13 cellular contexts compared by ENCODE assay signal in the genomic region with DNA sequence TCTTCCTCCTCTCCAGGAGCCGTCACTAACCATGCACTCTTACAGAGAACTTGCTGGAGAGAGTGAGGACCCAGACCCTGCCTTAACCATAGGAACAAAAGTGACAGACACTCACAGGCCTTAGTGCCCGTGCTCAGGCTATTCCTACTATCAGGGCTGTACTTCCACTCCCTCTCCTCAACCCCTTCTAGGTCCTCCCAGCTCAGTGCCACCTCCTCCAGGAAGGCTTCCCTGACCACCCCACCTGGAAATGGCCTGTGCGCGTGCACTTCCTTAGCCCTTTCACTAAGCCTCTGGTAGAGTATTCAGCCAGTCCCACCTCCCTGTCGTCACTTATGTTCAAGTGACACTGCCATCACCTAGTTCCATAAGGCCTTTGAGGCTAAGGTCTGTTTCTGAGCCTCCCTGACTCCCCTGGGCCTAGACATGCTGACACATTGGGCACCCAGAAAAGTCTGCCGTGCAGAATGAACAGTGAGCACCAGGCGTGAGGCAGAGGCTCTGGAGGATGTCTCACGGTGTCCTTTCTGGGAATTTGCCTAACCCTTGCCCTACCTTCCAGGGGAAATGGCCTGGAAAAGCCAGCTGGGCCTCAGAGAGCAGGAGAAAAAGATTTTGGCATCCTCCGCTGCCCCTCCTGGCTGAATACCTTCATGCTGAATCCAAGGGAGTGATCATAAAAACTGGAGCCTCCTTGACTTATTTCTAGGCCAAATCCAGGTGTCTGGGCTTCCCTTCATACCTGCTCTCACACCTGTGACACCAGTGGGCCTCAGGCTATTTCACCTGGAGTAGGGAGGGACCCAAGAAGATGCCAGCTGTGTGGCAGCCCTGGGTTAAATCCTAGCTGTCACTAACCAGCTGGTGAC.
DNase-seq lines count a peak whose midpoint lies in the region; ATAC-seq, FAIRE-seq and TF ChIP-seq lines count a peak whose summit lies in the region.
"Had no signal": no experiment of that assay in that cellular context is flagged by ENCODE, and none has a peak within 500 bp of the region (broad histone marks: within the 10 kb centered on the region; RNA-seq: fewer than 3 reads in every experiment).

No MANE protein-coding gene starts in this region.

- intact Hi-C loops in MCF 10A (cut with micrococcal nuclease) = loop anchor here (10.0 kb wide), 1 partner anchor 218 kb away; no protein-coding TSS in a partner anchor
- intact Hi-C loops in breast epithelium (cut with DNase I; ENCODE audit: low total_unique reads) = no loop called here
- intact Hi-C loops in K562 (cut with micrococcal nuclease) = no loop called here
- intact Hi-C loops in psoas muscle (cut with DNase I) = no loop called here

- H3K4me3 Mint-ChIP-seq in MCF 10A (ENCODE audit: unreplicated experiment) = no peak overlapping the region

- H3K79me2 ChIP-seq in K562 (ENCODE audit: control insufficient read depth, insufficient read depth, low read length) (no peaks in the 10 kb centered on the region), keratinocyte (ENCODE audit: control insufficient read depth, insufficient read depth, low read length) (no peaks in the 10 kb centered on the region)

- H3K4me2 ChIP-seq in K562 (ENCODE audit: insufficient read depth, low read length) (no peak overlapping the region), keratinocyte (ENCODE audit: control insufficient read depth, extremely low read depth, insufficient read depth, low read depth, low read length) (peak overlapping the region; percentile 72)

- H3K4me3 ChIP-seq in breast epithelium (no peak overlapping the region), K562 (no peak overlapping the region), keratinocyte (ENCODE audit: control insufficient read depth in 2 of 3, extremely low read depth in 1 of 3, insufficient read depth in 2 of 3, low read depth in 1 of 3, low read length in 3 of 3) (no peak overlapping the region), psoas muscle (no peak overlapping the region)
- H3K4me3 ChIP-seq: GM12878 had no signal

- no peaks in the 10 kb centered on the region for H3K36me3 ChIP-seq in breast epithelium
- H3K36me3 ChIP-seq in K562 (ENCODE audit: control insufficient read depth, insufficient read depth, low read length) = no peaks in the 10 kb centered on the region
- no peaks in the 10 kb centered on the region for H3K36me3 ChIP-seq in keratinocyte (ENCODE audit: control insufficient read depth in 2 of 2, extremely low read depth in 1 of 2, insufficient read depth in 2 of 2, low read length in 2 of 2)
- H3K36me3 ChIP-seq in psoas muscle (ENCODE audit: insufficient read depth in 1 of 2, low read depth in 1 of 2) = no peaks in the 10 kb centered on the region

- TF ChIP-seq CTCF in MCF 10A (IDR thresholded peaks at IDR 0.05; ENCODE audit: unreplicated experiment) (no peak), breast epithelium (IDR thresholded peaks at IDR 0.05) (no peak), K562 (IDR thresholded peaks at IDR 0.05 in 2 of 3, conservative IDR thresholded peaks at IDR 0.05 in 1 of 3; ENCODE audit: insufficient read depth in 2 of 3, low read depth in 1 of 3, low read length in 3 of 3) (no peak), keratinocyte (optimal IDR thresholded peaks at IDR 0.05 in 1 of 3, IDR thresholded peaks at IDR 0.05 in 1 of 3, conservative IDR thresholded peaks at IDR 0.05 in 1 of 3; ENCODE audit: extremely low read depth in 1 of 3, insufficient read depth in 2 of 3, low read length in 3 of 3) (no peak), psoas muscle (IDR thresholded peaks at IDR 0.05) (no peak)

- no peak for FAIRE-seq in K562 (lab: Jason Lieb, UNC)
- FAIRE-seq in keratinocyte (lab: Jason Lieb, UNC) = peak; percentile 73
- FAIRE-seq: GM12878 had no signal

- H3K36me3 Mint-ChIP-seq in MCF 10A (ENCODE audit: insufficient read depth, unreplicated experiment) = no peaks in the 10 kb centered on the region

- no peaks in the 10 kb centered on the region for H3K9me3 ChIP-seq in breast epithelium
- no peaks in the 10 kb centered on the region for H3K9me3 ChIP-seq in K562 (replicated peaks; ENCODE audit: control insufficient read depth, insufficient read depth, low read depth, low read length)
- no peaks in the 10 kb centered on the region for H3K9me3 ChIP-seq in keratinocyte (ENCODE audit: control insufficient read depth, low read depth, low read length)
- no peaks in the 10 kb centered on the region for H3K9me3 ChIP-seq in psoas muscle

- no peak for TF ChIP-seq RAD21 in K562 (CRISPR knock-in tag; conservative IDR thresholded peaks at IDR 0.05 in 1 of 2, IDR thresholded peaks at IDR 0.05 in 1 of 2)

- CTCF ChIA-PET in MCF 10A (lab: Yijun Ruan, JAX) (interaction anchor here (0.6 to 1.2 kb wide), 5 partner anchors 10 to 591 kb away, joined by 3 to 5 read pairs (median 3); no protein-coding TSS in a partner anchor), K562 (lab: Yijun Ruan, JAX; ENCODE audit: low intra/inter-chr PET ratio) (no interaction called here)

- H3K27me3 ChIP-seq in breast epithelium = no peaks in the 10 kb centered on the region
- peaks cover 0 to 6% of the 10 kb centered on the region in 2 experiments; a peak in 1 of 5 replicates for H3K27me3 ChIP-seq in K562 (ENCODE audit: control insufficient read depth in 2 of 2, insufficient read depth in 2 of 2, low read length in 2 of 2)
- H3K27me3 ChIP-seq in keratinocyte (ENCODE audit: control insufficient read depth, extremely low read depth, insufficient read depth, low read length) = no peaks in the 10 kb centered on the region
- H3K27me3 ChIP-seq in psoas muscle (ENCODE audit: insufficient read depth in 3 of 3, low read length in 2 of 3) = no peaks in the 10 kb centered on the region

- POLR2A ChIA-PET in MCF 10A (lab: Yijun Ruan, JAX) (interaction anchor here (0.7 to 1.9 kb wide), 2 partner anchors 10 to 90 kb away, joined by 3 to 6 read pairs; no protein-coding TSS in a partner anchor), K562 (lab: Yijun Ruan, JAX) (interaction anchor here (1.2 kb wide), 1 partner anchor 10 kb away, joined by 3 read pairs; no protein-coding TSS in a partner anchor)

- no peak for DNase-seq in MCF 10A (ENCODE audit: unreplicated experiment)
- no peak for DNase-seq in breast epithelium (ENCODE audit: low spot score in 2 of 2)
- DNase-seq in K562 (ENCODE audit: extremely low read depth in 1 of 4, low spot score in 3 of 4) = no peak
- DNase-seq in keratinocyte (ENCODE audit: low read depth, low spot score) = no peak
- no peak for DNase-seq in NCI-H1436 treated with DMSO at 0.1 percent for 48 hours (lab: John Stamatoyannopoulos, UW)
- DNase-seq in psoas muscle = no peak
- DNase-seq in HT-29 (ENCODE audit: low spot score) = no peak
- DNase-seq: DMS79, NCI-H1417 treated with DMSO at 0.1 percent for 48 hours, NCI-H2081, SIG-M5 had no signal

- no peaks in the 10 kb centered on the region for H3K9me3 Mint-ChIP-seq in MCF 10A (ENCODE audit: unreplicated experiment)

- H3K27me3 Mint-ChIP-seq in MCF 10A (ENCODE audit: insufficient read depth, unreplicated experiment) = no peaks in the 10 kb centered on the region

- peaks cover 17% of the 10 kb centered on the region for H3K4me1 Mint-ChIP-seq in MCF 10A (ENCODE audit: insufficient read depth, unreplicated experiment)

- no peak for TF ChIP-seq POLR2A in breast epithelium (IDR thresholded peaks at IDR 0.05)
- TF ChIP-seq POLR2A in K562 (conservative IDR thresholded peaks at IDR 0.05) = no peak

- no peak for ATAC-seq in K562
- ATAC-seq in psoas muscle = no peak
- no peak for ATAC-seq in HG02763 (IDR thresholded peaks at IDR 0.05; ENCODE audit: unreplicated experiment)
- ATAC-seq: GM12878 had no signal

- H3K27ac Mint-ChIP-seq in MCF 10A (ENCODE audit: low read depth, unreplicated experiment) = peak overlapping the region; percentile 30

- H3K9me1 ChIP-seq in K562 (ENCODE audit: control insufficient read depth, insufficient read depth, low read length) = no peaks in the 10 kb centered on the region
- no peaks in the 10 kb centered on the region for H3K9me1 ChIP-seq in keratinocyte (ENCODE audit: control insufficient read depth, extremely low read depth, insufficient read depth, low read length)

- dilution Hi-C loops in keratinocyte (cut with MboI; ENCODE audit: extremely low pct_ligation_motif_present, low sequenced_read_pairs) = no loop called here

- WGBS in K562 (ENCODE audit: insufficient coverage, low coverage, missing lambda C conversion rate) = 43% methylated on average over 9 of the region's 9 CpGs
- WGBS in psoas muscle, 3 donors = 89 to 94% (median 90%) methylated on average over 9 of the region's 9 CpGs

- H4K20me1 ChIP-seq in K562 (replicated peaks; ENCODE audit: control insufficient read depth, insufficient read depth, low read length) (no peaks in the 10 kb centered on the region), keratinocyte (ENCODE audit: control insufficient read depth, extremely low read depth, insufficient read depth, low read length) (no peaks in the 10 kb centered on the region)

- H2AFZ ChIP-seq in K562 (ENCODE audit: low read depth, low read length) (no peak overlapping the region), keratinocyte (ENCODE audit: control insufficient read depth, low read length) (peak overlapping the region; percentile 72)

- TF ChIP-seq EP300 in K562 (IDR thresholded peaks at IDR 0.05; ENCODE audit: low read length) = no peak

- H3K27ac ChIP-seq in breast epithelium (no peak overlapping the region), K562 (ENCODE audit: extremely low read depth, low read depth, low read length) (no peak overlapping the region), keratinocyte (ENCODE audit: control insufficient read depth, insufficient read depth, low read length) (peak overlapping the region; percentile 87), psoas muscle (no peak overlapping the region)

- H3K4me1 ChIP-seq in breast epithelium = no peaks in the 10 kb centered on the region
- H3K4me1 ChIP-seq in K562 (replicated peaks in 1 of 2; ENCODE audit: control insufficient read depth in 2 of 2, insufficient read depth in 2 of 2, low read length in 2 of 2) = peaks cover 3 to 5% of the 10 kb centered on the region in 2 experiments; a peak in 2 of 5 replicates
- peaks cover 32% of the 10 kb centered on the region for H3K4me1 ChIP-seq in keratinocyte (ENCODE audit: control insufficient read depth, extremely low read depth, insufficient read depth, low read length)
- no peaks in the 10 kb centered on the region for H3K4me1 ChIP-seq in psoas muscle

- H3K9ac ChIP-seq in K562 (ENCODE audit: insufficient read depth in 1 of 2, low read depth in 2 of 2, low read length in 2 of 2) = peak overlapping the region in 1 of 2 experiments; percentile 33; a peak in 1 of 4 replicates
- peak overlapping the region; percentile 63 for H3K9ac ChIP-seq in keratinocyte (ENCODE audit: control insufficient read depth, extremely low read depth, insufficient read depth, low read length)

- in situ Hi-C loops in K562 (cut with MboI) = no loop called here

- BruUV-seq in MCF 10A (replicated peaks; lab: Mats Ljungman, UMichigan) = no TSS peak
- no TSS peak for BruUV-seq in K562 (replicated peaks; lab: Mats Ljungman, UMichigan)

TF ChIP-seq in K562, 482 proteins besides CTCF, POLR2A, EP300 and RAD21 (continues in another document):
- no peak for TF ChIP-seq BRF1 (IDR thresholded peaks at IDR 0.05; ENCODE audit: borderline replicate concordance, extremely low read depth, insufficient read length)
